8 cellular contexts compared by ENCODE assay signal in the genomic region with DNA sequence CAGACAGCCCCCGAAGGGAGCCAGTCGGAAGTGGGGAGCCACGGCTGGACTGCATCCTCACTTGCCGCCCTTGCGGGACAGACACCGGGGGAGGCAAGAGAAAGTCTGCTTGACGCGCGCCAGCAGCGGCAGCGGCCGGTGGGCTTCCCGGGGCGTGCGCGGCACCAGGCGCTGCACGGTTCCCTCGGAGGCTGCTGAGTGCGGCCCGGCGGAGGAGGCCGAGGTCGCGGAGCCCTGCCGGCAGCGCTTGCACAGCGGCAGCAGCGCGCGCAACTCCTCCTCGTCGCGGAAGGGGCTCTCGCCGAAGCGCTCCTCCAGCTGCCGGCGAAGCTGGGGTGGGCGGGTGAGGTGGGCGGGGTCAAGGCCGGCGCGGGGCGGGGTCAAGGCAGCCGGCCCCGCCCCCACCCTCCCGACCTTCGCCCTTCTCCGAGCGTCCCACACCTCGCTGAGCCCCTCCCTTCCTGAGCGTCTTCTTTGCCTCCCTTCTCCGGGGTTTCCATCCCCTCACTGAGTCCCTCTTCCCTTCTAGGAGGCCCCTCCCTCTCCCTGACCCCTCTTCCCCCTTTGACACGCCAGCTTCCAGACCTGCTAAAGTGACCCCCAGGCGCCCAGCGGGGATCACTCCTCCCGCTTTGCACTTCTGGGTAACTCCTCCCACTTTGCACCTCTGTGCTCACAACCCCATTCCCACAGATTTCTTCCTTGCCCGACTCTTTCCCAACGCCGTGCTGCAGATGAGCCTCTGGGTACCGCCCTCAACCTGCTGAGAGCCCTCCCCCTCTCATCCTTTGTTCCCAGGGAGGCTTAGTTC. TPM values are rescaled to one million over a fixed set of nuclear protein-coding genes. Genes with fewer than 3 reads are reported as not detected.
A peak's percentile ranks its signal among the peaks of the same experiment; 100 is the strongest.
DNase-seq lines count a peak whose midpoint lies in the region; TF ChIP-seq lines count a peak whose summit lies in the region.

No MANE protein-coding gene starts in this region.

- no peaks in the 10 kb centered on the region for H3K9me3 Mint-ChIP-seq in CD4-positive, alpha-beta memory T cell

- H3K27me3 Mint-ChIP-seq in CD4-positive, alpha-beta memory T cell, result peaks cover 11 to 22% of the 10 kb centered on the region in 2 donors

- H3K27ac ChIP-seq in CD4-positive, alpha-beta memory T cell (ENCODE audit: low read depth, low read length), result no peak overlapping the region
- peak overlapping the region; percentile 72 for H3K27ac ChIP-seq in ectodermal cell (ENCODE audit: insufficient read depth, low read depth, low read length, poor library complexity, severe bottlenecking)

- POLR2A ChIA-PET in CD4-positive, alpha-beta memory T cell (lab: Charles Lee; ENCODE audit: partially characterized antibody), result no interaction called here
- POLR2A ChIA-PET in HEK293T (lab: Yijun Ruan, JAX), result no interaction called here

- intact Hi-C loops in CD4-positive, alpha-beta memory T cell (cut with micrococcal nuclease), result loop anchor here (1.0 kb wide), 1 partner anchor 19 kb away; no protein-coding TSS in a partner anchor

- peak overlapping the region in 1 of 2 donors; percentile 49 for H3K4me3 ChIP-seq in CD4-positive, alpha-beta memory T cell (ENCODE audit: low read length in 2 of 2)
- peak overlapping the region; percentile 59 for H3K4me3 ChIP-seq in ectodermal cell (ENCODE audit: insufficient read depth, low read depth, low read length)

- CTCF ChIA-PET in CD4-positive, alpha-beta memory T cell (lab: Charles Lee; ENCODE audit: partially characterized antibody), result interaction anchor here (1.0 to 4.2 kb wide), 3 partner anchors 8 to 200 kb away, joined by 3 to 24 read pairs (median 11); no protein-coding TSS in a partner anchor
- CTCF ChIA-PET in HEK293T (lab: Yijun Ruan, JAX), result no interaction called here

- H3K4me1 Mint-ChIP-seq in CD4-positive, alpha-beta memory T cell, result peaks cover 0 to 14% (median 3%) of the 10 kb centered on the region in 4 donors

- H3K27ac Mint-ChIP-seq in CD4-positive, alpha-beta memory T cell, result peak overlapping the region in 1 of 7 donors; percentile 49

- peaks cover 29% of the 10 kb centered on the region for H3K27me3 ChIP-seq in CD4-positive, alpha-beta memory T cell (ENCODE audit: insufficient read depth, low read length)
- no peaks in the 10 kb centered on the region for H3K27me3 ChIP-seq in ectodermal cell (ENCODE audit: control insufficient read depth, insufficient read depth, low read length, poor library complexity, severe bottlenecking)

- peak; percentile 52 to 69 (median 64) for DNase-seq in CD4-positive, alpha-beta memory T cell
- DNase-seq in HEK293T (ENCODE audit: extremely low spot score) (peak; percentile 94), NCI-H345 treated with DMSO at 0.1 percent for 48 hours (lab: John Stamatoyannopoulos, UW; ENCODE audit: unreplicated experiment) (peak; percentile 82), mesenteric fat pad (ENCODE audit: low spot score) (peak; percentile 90), amniotic stem cell (lab: John Stamatoyannopoulos, UW) (no peak)
- peak; percentile 43 to 58 for DNase-seq in activated CD4-positive, alpha-beta T cell treated with anti-CD3 and anti-CD28 coated beads, Interleukin-2, amount 50 U/mL, for 4 hours
- DNase-seq in stimulated activated CD8-positive, alpha-beta memory T cell treated with anti-CD3 and anti-CD28 coated beads, Interleukin-15, amount 100 ng/mL, for 48 hours (ENCODE audit: low read depth in 2 of 2), result peak; percentile 61 to 63

- peaks cover 12% of the 10 kb centered on the region for H3K4me1 ChIP-seq in CD4-positive, alpha-beta memory T cell (ENCODE audit: insufficient read depth, low read length)
- peaks cover 20% of the 10 kb centered on the region for H3K4me1 ChIP-seq in ectodermal cell (ENCODE audit: control insufficient read depth, insufficient read depth, low read length)

- peak overlapping the region; percentile 46 to 74 (median 54) for H3K4me3 Mint-ChIP-seq in CD4-positive, alpha-beta memory T cell

- no peaks in the 10 kb centered on the region for H3K36me3 Mint-ChIP-seq in CD4-positive, alpha-beta memory T cell

- H3K36me3 ChIP-seq in CD4-positive, alpha-beta memory T cell (ENCODE audit: insufficient read depth, low read length), result no peaks in the 10 kb centered on the region
- no peaks in the 10 kb centered on the region for H3K36me3 ChIP-seq in ectodermal cell (ENCODE audit: control insufficient read depth, insufficient read depth, low read length)

- WGBS in ectodermal cell, 2 experiments, result 0 to 1% methylated on average over 62 of the region's 62 CpGs

- no peaks in the 10 kb centered on the region for H3K9me3 ChIP-seq in CD4-positive, alpha-beta memory T cell (ENCODE audit: control insufficient read depth in 1 of 2, low read length in 2 of 2)
- no peaks in the 10 kb centered on the region for H3K9me3 ChIP-seq in ectodermal cell (ENCODE audit: control insufficient read depth, low read length)

TF ChIP-seq in HEK293T, 16 proteins besides CTCF, POLR2A, EP300 and RAD21:
- no peak for TF ChIP-seq TARDBP (IDR thresholded peaks at IDR 0.05)

RNA-seq across cellular contexts. Expression of gene DUSP15, which starts 8.8 kb away (rescaled TPM):
- not detected for total RNA-seq in CD4-positive, alpha-beta memory T cell
- polyA plus RNA-seq in CD4-positive, alpha-beta memory T cell, result not detected
- polyA plus RNA-seq in ectodermal cell (2013, experiment 1 of 4), result 2.5 TPM
- 2.8 TPM for polyA plus RNA-seq in ectodermal cell (2013, experiment 2 of 4)
- polyA plus RNA-seq in ectodermal cell (2013, experiment 3 of 4), result 1.5 TPM
- polyA plus RNA-seq in ectodermal cell (2013, experiment 4 of 4), result 2.6 TPM
- 0.77 TPM for total RNA-seq in mesenteric fat pad

RNA-seq across cellular contexts. Expression of gene TTLL9, which starts 8.9 kb away (rescaled TPM):
- not detected for total RNA-seq in CD4-positive, alpha-beta memory T cell
- polyA plus RNA-seq in CD4-positive, alpha-beta memory T cell, result under 1 TPM in 1 of 2 donors, not detected in 1; 0.25 TPM
- polyA plus RNA-seq in ectodermal cell (2013, experiment 1 of 4), result 0.70 TPM
- 0.92 TPM for polyA plus RNA-seq in ectodermal cell (2013, experiment 2 of 4)
- polyA plus RNA-seq in ectodermal cell (2013, experiment 3 of 4), result 0.75 TPM
- polyA plus RNA-seq in ectodermal cell (2013, experiment 4 of 4), result 0.36 TPM
- 0.13 TPM for total RNA-seq in mesenteric fat pad

RNA-seq across cellular contexts. Expression of gene FOXS1, which starts 16.1 kb away (rescaled TPM):
- not detected for total RNA-seq in CD4-positive, alpha-beta memory T cell
- polyA plus RNA-seq in CD4-positive, alpha-beta memory T cell, result not detected
- 0.31 TPM for polyA plus RNA-seq in ectodermal cell (2013, experiment 1 of 4)
- 0.14 TPM for polyA plus RNA-seq in ectodermal cell (2013, experiment 2 of 4)
- 0.64 TPM for polyA plus RNA-seq in ectodermal cell (2013, experiment 3 of 4)
- polyA plus RNA-seq in ectodermal cell (2013, experiment 4 of 4), result 0.28 TPM
- not detected for total RNA-seq in mesenteric fat pad

RNA-seq across cellular contexts. Expression of gene MYLK2, which starts 42.4 kb away (rescaled TPM):
- total RNA-seq in CD4-positive, alpha-beta memory T cell, result not detected
- not detected for polyA plus RNA-seq in CD4-positive, alpha-beta memory T cell
- polyA plus RNA-seq in ectodermal cell (2013, experiment 1 of 4), result 0.17 TPM
- 0.23 TPM for polyA plus RNA-seq in ectodermal cell (2013, experiment 2 of 4)
- polyA plus RNA-seq in ectodermal cell (2013, experiment 3 of 4), result 0.11 TPM
- 0.20 TPM for polyA plus RNA-seq in ectodermal cell (2013, experiment 4 of 4)
- total RNA-seq in mesenteric fat pad, result not detected
